15 cellular contexts compared by ENCODE assay signal in genomic region chr16:12293017-12293618, GRCh38.
"Had no signal": no experiment of that assay in that cellular context is flagged by ENCODE, and none has a peak within 500 bp of the region (broad histone marks: within the 10 kb centered on the region; RNA-seq: fewer than 3 reads in every experiment).

No MANE protein-coding gene starts in this region.

- DNase-seq: activated B cell treated with CpG ODN at 0.5 μM for 24 hours; activated CD4-positive, alpha-beta T cell treated with anti-CD3 and anti-CD28 coated beads for 48 hours; activated CD8-positive, alpha-beta memory T cell treated with anti-CD3 and anti-CD28 coated beads, Interleukin-2, amount 50 U/mL, for 4 hours; activated CD8-positive, alpha-beta T cell treated with anti-CD3 and anti-CD28 coated beads, Interleukin-2, amount 10 ng/mL, durations not matched to agents 7 days and 5 days; activated naive CD8-positive, alpha-beta T cell treated with anti-CD3 and anti-CD28 coated beads, Interleukin-2, amount 10 ng/mL, durations not matched to agents 7 days and 5 days; anterior cingulate cortex; brain microvascular endothelial cell; effector CD4-positive, alpha-beta T cell; foreskin melanocyte; head of caudate nucleus; left lung; naive thymus-derived CD8-positive, alpha-beta T cell had no signal

- H3K36me3 ChIP-seq: brain microvascular endothelial cell, left lung, neutrophil had no signal

- H3K4me3 ChIP-seq: coronary artery, left lung had no signal

- H3K27me3 ChIP-seq: brain microvascular endothelial cell, left lung, neutrophil had no signal

- ATAC-seq: activated CD8-positive, alpha-beta T cell treated with anti-CD3 and anti-CD28 coated beads, Interleukin-2, amount 10 ng/mL, durations not matched to agents 7 days and 5 days; left lung; naive thymus-derived CD8-positive, alpha-beta T cell; stimulated activated effector memory CD8-positive, alpha-beta T cell treated with anti-CD3 and anti-CD28 coated beads, Interleukin-12 subunit alpha, Interleukin-12 subunit beta, amount 100 ng/mL, for 72 hours had no signal

- H3K27ac ChIP-seq: brain microvascular endothelial cell, coronary artery, left lung, neutrophil had no signal

- H3K9me3 ChIP-seq: neutrophil had no signal
